1 cellular context compared by ENCODE assay signal in genomic region chr13:110816500-110816899, GRCh38.
TF ChIP-seq lines count a peak whose summit lies in the region.

No MANE protein-coding gene starts in this region.

TF ChIP-seq in GM23338, 12 proteins besides CTCF, POLR2A, EP300 and RAD21 (continued from another document):
- TF ChIP-seq, protein P1, sequence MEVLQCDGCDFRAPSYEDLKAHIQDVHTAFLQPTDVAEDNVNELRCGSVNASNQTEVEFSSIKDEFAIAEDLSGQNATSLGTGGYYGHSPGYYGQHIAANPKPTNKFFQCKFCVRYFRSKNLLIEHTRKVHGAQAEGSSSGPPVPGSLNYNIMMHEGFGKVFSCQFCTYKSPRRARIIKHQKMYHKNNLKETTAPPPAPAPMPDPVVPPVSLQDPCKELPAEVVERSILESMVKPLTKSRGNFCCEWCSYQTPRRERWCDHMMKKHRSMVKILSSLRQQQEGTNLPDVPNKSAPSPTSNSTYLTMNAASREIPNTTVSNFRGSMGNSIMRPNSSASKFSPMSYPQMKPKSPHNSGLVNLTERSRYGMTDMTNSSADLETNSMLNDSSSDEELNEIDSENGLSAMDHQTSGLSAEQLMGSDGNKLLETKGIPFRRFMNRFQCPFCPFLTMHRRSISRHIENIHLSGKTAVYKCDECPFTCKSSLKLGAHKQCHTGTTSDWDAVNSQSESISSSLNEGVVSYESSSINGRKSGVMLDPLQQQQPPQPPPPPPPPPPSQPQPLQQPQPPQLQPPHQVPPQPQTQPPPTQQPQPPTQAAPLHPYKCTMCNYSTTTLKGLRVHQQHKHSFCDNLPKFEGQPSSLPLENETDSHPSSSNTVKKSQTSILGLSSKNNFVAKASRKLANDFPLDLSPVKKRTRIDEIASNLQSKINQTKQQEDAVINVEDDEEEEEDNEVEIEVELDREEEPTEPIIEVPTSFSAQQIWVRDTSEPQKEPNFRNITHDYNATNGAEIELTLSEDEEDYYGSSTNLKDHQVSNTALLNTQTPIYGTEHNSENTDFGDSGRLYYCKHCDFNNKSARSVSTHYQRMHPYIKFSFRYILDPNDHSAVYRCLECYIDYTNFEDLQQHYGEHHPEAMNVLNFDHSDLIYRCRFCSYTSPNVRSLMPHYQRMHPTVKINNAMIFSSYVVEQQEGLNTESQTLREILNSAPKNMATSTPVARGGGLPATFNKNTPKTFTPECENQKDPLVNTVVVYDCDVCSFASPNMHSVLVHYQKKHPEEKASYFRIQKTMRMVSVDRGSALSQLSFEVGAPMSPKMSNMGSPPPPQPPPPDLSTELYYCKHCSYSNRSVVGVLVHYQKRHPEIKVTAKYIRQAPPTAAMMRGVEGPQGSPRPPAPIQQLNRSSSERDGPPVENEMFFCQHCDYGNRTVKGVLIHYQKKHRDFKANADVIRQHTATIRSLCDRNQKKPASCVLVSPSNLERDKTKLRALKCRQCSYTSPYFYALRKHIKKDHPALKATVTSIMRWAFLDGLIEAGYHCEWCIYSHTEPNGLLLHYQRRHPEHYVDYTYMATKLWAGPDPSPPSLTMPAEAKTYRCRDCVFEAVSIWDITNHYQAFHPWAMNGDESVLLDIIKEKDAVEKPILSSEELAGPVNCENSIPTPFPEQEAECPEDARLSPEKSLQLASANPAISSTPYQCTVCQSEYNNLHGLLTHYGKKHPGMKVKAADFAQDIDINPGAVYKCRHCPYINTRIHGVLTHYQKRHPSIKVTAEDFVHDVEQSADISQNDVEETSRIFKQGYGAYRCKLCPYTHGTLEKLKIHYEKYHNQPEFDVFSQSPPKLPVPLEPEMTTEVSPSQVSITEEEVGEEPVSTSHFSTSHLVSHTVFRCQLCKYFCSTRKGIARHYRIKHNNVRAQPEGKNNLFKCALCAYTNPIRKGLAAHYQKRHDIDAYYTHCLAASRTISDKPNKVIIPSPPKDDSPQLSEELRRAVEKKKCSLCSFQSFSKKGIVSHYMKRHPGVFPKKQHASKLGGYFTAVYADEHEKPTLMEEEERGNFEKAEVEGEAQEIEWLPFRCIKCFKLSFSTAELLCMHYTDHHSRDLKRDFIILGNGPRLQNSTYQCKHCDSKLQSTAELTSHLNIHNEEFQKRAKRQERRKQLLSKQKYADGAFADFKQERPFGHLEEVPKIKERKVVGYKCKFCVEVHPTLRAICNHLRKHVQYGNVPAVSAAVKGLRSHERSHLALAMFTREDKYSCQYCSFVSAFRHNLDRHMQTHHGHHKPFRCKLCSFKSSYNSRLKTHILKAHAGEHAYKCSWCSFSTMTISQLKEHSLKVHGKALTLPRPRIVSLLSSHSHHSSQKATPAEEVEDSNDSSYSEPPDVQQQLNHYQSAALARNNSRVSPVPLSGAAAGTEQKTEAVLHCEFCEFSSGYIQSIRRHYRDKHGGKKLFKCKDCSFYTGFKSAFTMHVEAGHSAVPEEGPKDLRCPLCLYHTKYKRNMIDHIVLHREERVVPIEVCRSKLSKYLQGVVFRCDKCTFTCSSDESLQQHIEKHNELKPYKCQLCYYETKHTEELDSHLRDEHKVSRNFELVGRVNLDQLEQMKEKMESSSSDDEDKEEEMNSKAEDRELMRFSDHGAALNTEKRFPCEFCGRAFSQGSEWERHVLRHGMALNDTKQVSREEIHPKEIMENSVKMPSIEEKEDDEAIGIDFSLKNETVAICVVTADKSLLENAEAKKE (CRISPR knock-in tag; IDR thresholded peaks at IDR 0.05) = no peak
